9 cellular contexts compared by ENCODE assay signal in genomic region chr3:82954486-82954885, GRCh38.
"Had no signal": no experiment of that assay in that cellular context is flagged by ENCODE, and none has a peak within 500 bp of the region (broad histone marks: within the 10 kb centered on the region; RNA-seq: fewer than 3 reads in every experiment).

No MANE protein-coding gene starts in this region.

- ATAC-seq: HepG2, K562 had no signal

- H3K4me1 Mint-ChIP-seq: IgD-negative memory B cell had no signal

- H3K4me3 Mint-ChIP-seq: IgD-negative memory B cell had no signal

- H3K4me2 ChIP-seq: KMS-11 had no signal

- H3K27ac ChIP-seq: HL-60, KMS-11 had no signal

- H3K9ac ChIP-seq: KMS-11 had no signal

- H3K36me3 Mint-ChIP-seq: IgD-negative memory B cell had no signal

- FAIRE-seq: HepG2, HTR-8/SVneo, K562 had no signal

- H3K27me3 Mint-ChIP-seq: IgD-negative memory B cell had no signal

- H3K4me3 ChIP-seq: K562 had no signal

- DNase-seq: IMR-90, KBM-7, KG1 had no signal

- H3K27ac Mint-ChIP-seq: IgD-negative memory B cell had no signal
